ENCODE assay signal across 9 cellular contexts in the genomic region with DNA sequence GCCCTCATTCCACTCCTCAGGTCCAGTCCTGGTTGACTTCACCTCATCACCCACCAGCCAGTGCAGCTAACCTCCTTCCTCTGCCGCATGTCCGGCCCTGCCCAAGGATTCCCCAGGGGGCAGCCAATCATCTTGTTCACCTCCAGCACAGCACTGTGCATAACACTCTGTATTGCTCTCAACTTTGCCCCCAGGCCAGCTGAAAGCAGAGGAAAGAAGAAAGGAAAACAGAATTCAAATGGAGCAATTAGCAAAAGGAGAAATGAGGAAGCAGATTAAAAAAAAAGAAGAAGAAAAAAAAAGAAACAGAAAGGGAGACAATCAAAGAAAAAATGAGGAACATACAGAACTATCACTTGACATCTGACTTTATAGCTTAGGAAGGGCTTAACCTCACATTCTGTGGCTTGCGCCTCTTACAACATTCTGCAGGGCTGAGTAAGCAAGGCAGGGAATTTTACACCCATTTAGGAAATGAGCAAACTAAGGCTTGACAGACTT. TPM values are rescaled to one million over a fixed set of nuclear protein-coding genes. Genes with fewer than 3 reads are reported as not detected.
DNase-seq lines count a peak whose midpoint lies in the region; ATAC-seq and TF ChIP-seq lines count a peak whose summit lies in the region.
"Had no signal": no experiment of that assay in that cellular context is flagged by ENCODE, and none has a peak within 500 bp of the region (broad histone marks: within the 10 kb centered on the region; RNA-seq: fewer than 3 reads in every experiment).

No MANE protein-coding gene starts in this region.

- H2AFZ ChIP-seq in hepatocyte = no peak overlapping the region

- 34% methylated on average over 3 of the region's 3 CpGs for WGBS in hepatocyte (ENCODE audit: low lambda C conversion rate, missing lambda C conversion rate)

- no peak overlapping the region for H3K27ac Mint-ChIP-seq in activated CD4-positive, alpha-beta memory T cell treated with anti-CD3 and anti-CD28 coated beads for 36 hours

- H3K4me3 Mint-ChIP-seq in activated CD4-positive, alpha-beta memory T cell treated with anti-CD3 and anti-CD28 coated beads for 36 hours = no peak overlapping the region

- POLR2A ChIA-PET in activated CD4-positive, alpha-beta memory T cell treated with anti-CD3 and anti-CD28 coated beads for 36 hours (lab: Charles Lee) = no interaction called here

- CTCF ChIA-PET in activated CD4-positive, alpha-beta memory T cell treated with anti-CD3 and anti-CD28 coated beads for 36 hours (lab: Charles Lee) = no interaction called here

- H3K27ac ChIP-seq in hepatocyte (peak overlapping the region; percentile 61), vagina (peak overlapping the region; percentile 37)
- H3K27ac ChIP-seq: foreskin keratinocyte had no signal

- peaks cover 15% of the 10 kb centered on the region for H3K4me1 Mint-ChIP-seq in activated CD4-positive, alpha-beta memory T cell treated with anti-CD3 and anti-CD28 coated beads for 36 hours (ENCODE audit: low read depth)

- H3K4me1 ChIP-seq in hepatocyte (ENCODE audit: insufficient read depth) (peaks cover 22% of the 10 kb centered on the region), vagina (peaks cover 16% of the 10 kb centered on the region)
- H3K4me1 ChIP-seq: foreskin keratinocyte had no signal

- peaks cover 31% of the 10 kb centered on the region for H3K79me2 ChIP-seq in hepatocyte

- H3K9me3 ChIP-seq in hepatocyte (ENCODE audit: low read depth) = no peaks in the 10 kb centered on the region
- H3K9me3 ChIP-seq in vagina = no peaks in the 10 kb centered on the region

- ATAC-seq in left cardiac atrium (peak; percentile 51 to 61), Right ventricle myocardium inferior (no peak), HG03045 (IDR thresholded peaks at IDR 0.05; ENCODE audit: unreplicated experiment) (no peak)
- ATAC-seq: foreskin keratinocyte had no signal

- no peaks in the 10 kb centered on the region for H3K36me3 Mint-ChIP-seq in activated CD4-positive, alpha-beta memory T cell treated with anti-CD3 and anti-CD28 coated beads for 36 hours

- TF ChIP-seq CTCF in hepatocyte (IDR thresholded peaks at IDR 0.05; ENCODE audit: poor library complexity) = no peak
- TF ChIP-seq CTCF in vagina (IDR thresholded peaks at IDR 0.05) = no peak

- H4K20me1 ChIP-seq in hepatocyte (ENCODE audit: insufficient read depth, poor library complexity, severe bottlenecking) = peaks cover 4% of the 10 kb centered on the region

- no peak for DNase-seq in left cardiac atrium
- no peak for DNase-seq in Right ventricle myocardium inferior (ENCODE audit: missing footprints)
- peak; percentile 84 to 97 for DNase-seq in NOMO-1 (lab: John Stamatoyannopoulos, UW; ENCODE audit: unreplicated experiment in 2 of 2)
- DNase-seq in hepatocyte (ENCODE audit: low spot score) = no peak
- no peak for DNase-seq in vagina (ENCODE audit: extremely low spot score in 2 of 2)
- DNase-seq in activated CD4-positive, alpha-beta memory T cell treated with anti-CD3 and anti-CD28 coated beads for 36 hours = no peak
- no peak for DNase-seq in activated gamma-delta T cell treated with Interleukin-2 at 50 U/mL for 16 hours

- H3K4me2 ChIP-seq in hepatocyte = peak overlapping the region; percentile 53

- intact Hi-C loops in left cardiac atrium (cut with DNase I) (no loop called here), Right ventricle myocardium inferior (cut with DNase I) (no loop called here), vagina (cut with DNase I) (no loop called here)
- intact Hi-C loops in activated CD4-positive, alpha-beta memory T cell treated with anti-CD3 and anti-CD28 coated beads for 36 hours (cut with micrococcal nuclease) = no loop called here

- H3K9me2 ChIP-seq in hepatocyte (replicated peaks; ENCODE audit: insufficient read depth) = no peaks in the 10 kb centered on the region

- H3K4me3 ChIP-seq in hepatocyte (no peak overlapping the region), vagina (no peak overlapping the region)

- H3K27me3 ChIP-seq in hepatocyte (no peaks in the 10 kb centered on the region), vagina (no peaks in the 10 kb centered on the region)
- H3K27me3 ChIP-seq: foreskin keratinocyte had no signal

- TF ChIP-seq POLR2A in vagina (IDR thresholded peaks at IDR 0.05) = no peak

- peaks cover 10% of the 10 kb centered on the region for H3K27me3 Mint-ChIP-seq in activated CD4-positive, alpha-beta memory T cell treated with anti-CD3 and anti-CD28 coated beads for 36 hours

- no peaks in the 10 kb centered on the region for H3K36me3 ChIP-seq in hepatocyte (replicated peaks; ENCODE audit: insufficient read depth, low read depth)
- no peaks in the 10 kb centered on the region for H3K36me3 ChIP-seq in vagina

- no peaks in the 10 kb centered on the region for H3K9me3 Mint-ChIP-seq in activated CD4-positive, alpha-beta memory T cell treated with anti-CD3 and anti-CD28 coated beads for 36 hours

RNA-seq across cellular contexts. Expression of gene GAS7, which starts 26.1 kb away (rescaled TPM):
- total RNA-seq in left cardiac atrium = 100 to 1,000 TPM; 115 to 119 TPM
- total RNA-seq in Right ventricle myocardium inferior = 90.5 TPM
- total RNA-seq in hepatocyte = 25.9 and 27.3 TPM in 2 replicates
- 19.6 and 25.8 TPM in 2 replicates for polyA plus RNA-seq in hepatocyte
- total RNA-seq in vagina = 47.1 TPM
- total RNA-seq in activated CD4-positive, alpha-beta memory T cell treated with anti-CD3 and anti-CD28 coated beads for 36 hours = under 1 TPM; 0.24 to 0.26 TPM

Comparison
In these comparisons a context has a peak if more than half of its experiments do, and no peak if none do; other contexts are left out.
1. ATAC-seq: peak in left cardiac atrium (2 of 2); none in Right ventricle myocardium inferior (single experiment) and HG03045 (single experiment).
2. DNase-seq: peak in NOMO-1 (2 of 2); none in left cardiac atrium (single experiment), Right ventricle myocardium inferior (single experiment), hepatocyte (single experiment), vagina (0 of 2), activated CD4-positive, alpha-beta memory T cell treated with anti-CD3 and anti-CD28 coated beads for 36 hours (single experiment) and activated gamma-delta T cell treated with Interleukin-2 at 50 U/mL for 16 hours (single experiment).
3. RNA of gene GAS7, which starts 26.1 kb away (total RNA-seq): 115 to 119 TPM in left cardiac atrium, 90.5 TPM in Right ventricle myocardium inferior (single experiment), 47.1 TPM in vagina (single experiment) and 25.9 to 27.3 TPM in hepatocyte; 0.24 to 0.26 TPM in activated CD4-positive, alpha-beta memory T cell treated with anti-CD3 and anti-CD28 coated beads for 36 hours; every median in the first group is over 10 times any median in the second.